1 cellular context compared by ENCODE assay signal in the genomic region with DNA sequence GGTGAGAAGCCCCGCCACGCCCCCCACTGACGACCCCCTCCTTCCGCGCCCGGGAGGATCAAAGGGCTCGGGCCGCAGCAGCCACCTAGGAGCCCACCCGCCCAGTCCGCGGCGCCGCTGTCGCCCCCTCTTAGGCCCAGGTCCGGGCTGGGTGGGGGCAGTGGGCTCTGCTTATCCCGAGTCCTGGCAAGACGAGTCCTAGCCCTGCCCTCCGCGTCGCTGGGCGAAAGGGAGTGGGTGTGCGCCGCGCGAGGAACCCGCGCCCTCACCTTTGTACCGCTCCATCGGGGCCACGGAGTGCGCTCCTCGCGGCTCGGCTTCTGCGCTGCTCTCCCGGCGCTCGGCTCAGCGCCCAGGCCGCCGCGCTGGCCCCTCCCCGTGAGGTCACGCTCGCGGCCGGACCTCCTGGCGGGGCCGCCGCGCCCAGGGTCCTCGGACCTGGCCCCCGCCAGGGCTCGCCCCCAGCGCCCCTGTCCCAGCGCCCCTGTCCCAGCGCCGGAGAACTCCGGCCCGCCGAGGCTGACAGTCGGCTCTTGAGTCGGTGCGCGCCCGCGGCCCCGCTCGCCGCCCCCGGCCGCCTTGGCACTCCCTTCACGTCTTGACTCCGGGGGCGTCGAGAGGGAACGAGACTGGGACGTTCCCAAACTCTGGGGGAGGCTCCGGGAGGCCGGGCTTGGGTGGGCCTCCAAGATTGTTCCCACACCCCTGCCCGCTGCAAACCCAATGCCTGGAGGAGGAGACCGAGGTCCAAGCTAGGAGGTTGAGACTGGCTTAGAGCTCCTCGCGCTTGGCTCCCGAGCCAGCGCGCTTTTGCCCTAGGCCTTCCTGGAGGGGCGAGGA.
A peak's percentile ranks its signal among the peaks of the same experiment; 100 is the strongest.
TF ChIP-seq lines count a peak whose summit lies in the region.

A gene with protein sequence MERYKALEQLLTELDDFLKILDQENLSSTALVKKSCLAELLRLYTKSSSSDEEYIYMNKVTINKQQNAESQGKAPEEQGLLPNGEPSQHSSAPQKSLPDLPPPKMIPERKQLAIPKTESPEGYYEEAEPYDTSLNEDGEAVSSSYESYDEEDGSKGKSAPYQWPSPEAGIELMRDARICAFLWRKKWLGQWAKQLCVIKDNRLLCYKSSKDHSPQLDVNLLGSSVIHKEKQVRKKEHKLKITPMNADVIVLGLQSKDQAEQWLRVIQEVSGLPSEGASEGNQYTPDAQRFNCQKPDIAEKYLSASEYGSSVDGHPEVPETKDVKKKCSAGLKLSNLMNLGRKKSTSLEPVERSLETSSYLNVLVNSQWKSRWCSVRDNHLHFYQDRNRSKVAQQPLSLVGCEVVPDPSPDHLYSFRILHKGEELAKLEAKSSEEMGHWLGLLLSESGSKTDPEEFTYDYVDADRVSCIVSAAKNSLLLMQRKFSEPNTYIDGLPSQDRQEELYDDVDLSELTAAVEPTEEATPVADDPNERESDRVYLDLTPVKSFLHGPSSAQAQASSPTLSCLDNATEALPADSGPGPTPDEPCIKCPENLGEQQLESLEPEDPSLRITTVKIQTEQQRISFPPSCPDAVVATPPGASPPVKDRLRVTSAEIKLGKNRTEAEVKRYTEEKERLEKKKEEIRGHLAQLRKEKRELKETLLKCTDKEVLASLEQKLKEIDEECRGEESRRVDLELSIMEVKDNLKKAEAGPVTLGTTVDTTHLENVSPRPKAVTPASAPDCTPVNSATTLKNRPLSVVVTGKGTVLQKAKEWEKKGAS (minus strand): TSS at position 332 of the 840 bp plus-strand sequence. CDS start 47 bp downstream, at position 285.

TF ChIP-seq in HEK293, 187 proteins besides CTCF, POLR2A, EP300 and RAD21 (continued from another document):
- peak; percentile 66 for TF ChIP-seq ZFHX2 (tag by site-specific recombination; conservative IDR thresholded peaks at IDR 0.05)
